In the genomic region with DNA sequence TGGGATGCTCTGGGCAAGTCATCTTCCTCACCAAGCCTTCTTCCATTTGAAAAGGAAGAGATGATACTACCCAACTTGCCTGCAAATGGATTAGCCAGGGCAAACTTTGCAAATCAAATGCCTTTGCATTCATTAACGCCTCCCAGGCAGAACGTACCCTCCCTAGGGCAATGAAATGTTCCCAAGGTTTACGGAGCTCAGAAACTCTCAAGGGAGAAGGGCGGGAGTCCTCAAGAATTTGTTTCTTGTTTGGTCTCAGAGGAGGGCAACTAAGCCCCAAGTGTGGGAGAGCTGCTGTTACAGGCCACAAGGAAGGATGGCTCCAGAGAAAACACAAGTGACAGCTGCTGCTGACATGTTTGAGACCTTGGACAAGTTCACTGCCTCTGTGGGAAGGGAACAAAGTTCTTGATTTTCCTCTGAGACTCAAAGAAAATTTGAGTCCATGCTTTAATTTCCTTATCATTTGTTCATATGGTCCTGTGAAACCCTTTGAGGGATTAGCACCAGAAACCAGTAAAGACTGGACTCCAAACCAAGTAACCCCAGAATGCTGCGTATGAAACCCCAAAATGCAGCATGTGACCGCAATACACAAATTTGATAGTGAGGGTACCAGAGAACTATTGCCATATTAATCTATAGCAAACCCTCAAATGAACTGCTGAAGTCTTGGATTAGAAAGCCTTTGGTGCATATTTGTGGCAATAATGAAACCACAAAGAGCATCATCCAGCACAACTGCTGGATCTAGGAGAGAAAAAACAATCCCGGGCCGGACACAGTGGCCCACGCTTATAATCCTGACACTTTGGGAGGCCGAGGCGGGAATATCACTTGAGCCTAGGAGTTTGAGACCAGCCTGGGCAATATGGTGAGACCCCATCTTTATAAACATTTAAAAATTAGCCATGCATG, we compare ENCODE assay signal across 17 cellular contexts. TPM values are rescaled to one million over a fixed set of nuclear protein-coding genes. Genes with fewer than 3 reads are reported as not detected.
DNase-seq lines count a peak whose midpoint lies in the region; ATAC-seq and TF ChIP-seq lines count a peak whose summit lies in the region.
"Had no signal": no experiment of that assay in that cellular context is flagged by ENCODE, and none has a peak within 500 bp of the region (broad histone marks: within the 10 kb centered on the region; RNA-seq: fewer than 3 reads in every experiment).

No MANE protein-coding gene starts in this region.

- H3K4me1 Mint-ChIP-seq in WTC11 (peaks cover 40% of the 10 kb centered on the region), mesothelial cell of epicardium (peaks cover 5% of the 10 kb centered on the region)

- H3K27me3 Mint-ChIP-seq in WTC11 (ENCODE audit: low read depth) = no peaks in the 10 kb centered on the region
- H3K27me3 Mint-ChIP-seq in mesothelial cell of epicardium (ENCODE audit: low read depth) = peaks cover 3% of the 10 kb centered on the region

- in situ Hi-C loops in HAP-1 (cut with MboI; ENCODE audit: low sequenced_read_pairs) = no loop called here

- no peaks in the 10 kb centered on the region; the same call in 1 of the 2 replicates for H3K27me3 ChIP-seq in HAP-1 (ENCODE audit: low read depth)

- H3K9me3 Mint-ChIP-seq in WTC11 (no peaks in the 10 kb centered on the region), mesothelial cell of epicardium (no peaks in the 10 kb centered on the region)

- CTCF ChIA-PET in WTC11 (lab: Charles Lee) = interaction anchor here (0.9 to 3.9 kb wide), 10 partner anchors 9 to 220 kb away, joined by 3 to 30 read pairs (median 6); a partner anchor contains a TSS

- H3K9me3 ChIP-seq in HAP-1 = no peaks in the 10 kb centered on the region

- H3K36me3 Mint-ChIP-seq in WTC11 (no peaks in the 10 kb centered on the region), mesothelial cell of epicardium (no peaks in the 10 kb centered on the region)

- H3K4me3 Mint-ChIP-seq in WTC11 (no peak overlapping the region), mesothelial cell of epicardium (no peak overlapping the region)

- H3K36me3 ChIP-seq in HAP-1 (replicated peaks) = no peaks in the 10 kb centered on the region

- TF ChIP-seq CTCF in WTC11 (IDR thresholded peaks at IDR 0.05) (no peak), mesothelial cell of epicardium (IDR thresholded peaks at IDR 0.05; ENCODE audit: unreplicated experiment) (no peak)

- ATAC-seq in WTC11 (peak; percentile 42), HG02623 (IDR thresholded peaks at IDR 0.05; ENCODE audit: unreplicated experiment) (no peak)

- H3K27ac Mint-ChIP-seq in WTC11 (peak overlapping the region; percentile 28; the same call in 1 of the 2 replicates), mesothelial cell of epicardium (no peak overlapping the region)

- H3K4me3 ChIP-seq in HAP-1 = no peak overlapping the region
- H3K4me3 ChIP-seq: K562 had no signal

- 0 out of 2 replicates have a peak, but pooled peaks cover 2% of the 10 kb centered on the region for H3K4me1 ChIP-seq in HAP-1

- DNase-seq in HAP-1 (ENCODE audit: low spot score in 2 of 2) (peak; percentile 26 to 31), WTC11 (ENCODE audit: low spot score) (no peak), left kidney (ENCODE audit: low read depth, low spot score) (peak; percentile 36), stromal cell of bone marrow (ENCODE audit: low read depth) (peak; percentile 3), GM19238 (ENCODE audit: insufficient read length, low spot score) (no peak), mesothelial cell of epicardium (ENCODE audit: low spot score in 2 of 2, unreplicated experiment in 2 of 2) (no peak)
- DNase-seq: ACHN, COR-L47, NCI-H1048, NCI-H1436 treated with DMSO at 0.1 percent for 48 hours, NCI-H2029 treated with DMSO at 0.1 percent for 48 hours, NCI-H2171 treated with DMSO at 0.1 percent for 48 hours, NCI-H446 treated with DMSO at 0.1 percent for 48 hours, NCI-H82 had no signal

- POLR2A ChIA-PET in WTC11 (lab: Charles Lee) = interaction anchor here (1.0 kb wide), 1 partner anchor 12 kb away, joined by 5 read pairs; no protein-coding TSS in a partner anchor

TF ChIP-seq in WTC11, 78 proteins besides CTCF, POLR2A, EP300 and RAD21:
- TF ChIP-seq ZNF423 (CRISPR knock-in tag; IDR thresholded peaks at IDR 0.05) = no peak
- TF ChIP-seq, protein P1, sequence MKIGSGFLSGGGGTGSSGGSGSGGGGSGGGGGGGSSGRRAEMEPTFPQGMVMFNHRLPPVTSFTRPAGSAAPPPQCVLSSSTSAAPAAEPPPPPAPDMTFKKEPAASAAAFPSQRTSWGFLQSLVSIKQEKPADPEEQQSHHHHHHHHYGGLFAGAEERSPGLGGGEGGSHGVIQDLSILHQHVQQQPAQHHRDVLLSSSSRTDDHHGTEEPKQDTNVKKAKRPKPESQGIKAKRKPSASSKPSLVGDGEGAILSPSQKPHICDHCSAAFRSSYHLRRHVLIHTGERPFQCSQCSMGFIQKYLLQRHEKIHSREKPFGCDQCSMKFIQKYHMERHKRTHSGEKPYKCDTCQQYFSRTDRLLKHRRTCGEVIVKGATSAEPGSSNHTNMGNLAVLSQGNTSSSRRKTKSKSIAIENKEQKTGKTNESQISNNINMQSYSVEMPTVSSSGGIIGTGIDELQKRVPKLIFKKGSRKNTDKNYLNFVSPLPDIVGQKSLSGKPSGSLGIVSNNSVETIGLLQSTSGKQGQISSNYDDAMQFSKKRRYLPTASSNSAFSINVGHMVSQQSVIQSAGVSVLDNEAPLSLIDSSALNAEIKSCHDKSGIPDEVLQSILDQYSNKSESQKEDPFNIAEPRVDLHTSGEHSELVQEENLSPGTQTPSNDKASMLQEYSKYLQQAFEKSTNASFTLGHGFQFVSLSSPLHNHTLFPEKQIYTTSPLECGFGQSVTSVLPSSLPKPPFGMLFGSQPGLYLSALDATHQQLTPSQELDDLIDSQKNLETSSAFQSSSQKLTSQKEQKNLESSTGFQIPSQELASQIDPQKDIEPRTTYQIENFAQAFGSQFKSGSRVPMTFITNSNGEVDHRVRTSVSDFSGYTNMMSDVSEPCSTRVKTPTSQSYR (CRISPR knock-in tag; IDR thresholded peaks at IDR 0.05) = no peak
- TF ChIP-seq, protein P2, sequence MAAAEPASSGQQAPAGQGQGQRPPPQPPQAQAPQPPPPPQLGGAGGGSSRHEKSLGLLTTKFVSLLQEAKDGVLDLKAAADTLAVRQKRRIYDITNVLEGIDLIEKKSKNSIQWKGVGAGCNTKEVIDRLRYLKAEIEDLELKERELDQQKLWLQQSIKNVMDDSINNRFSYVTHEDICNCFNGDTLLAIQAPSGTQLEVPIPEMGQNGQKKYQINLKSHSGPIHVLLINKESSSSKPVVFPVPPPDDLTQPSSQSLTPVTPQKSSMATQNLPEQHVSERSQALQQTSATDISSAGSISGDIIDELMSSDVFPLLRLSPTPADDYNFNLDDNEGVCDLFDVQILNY (CRISPR knock-in tag; IDR thresholded peaks at IDR 0.05) = no peak
- TF ChIP-seq, protein P3, sequence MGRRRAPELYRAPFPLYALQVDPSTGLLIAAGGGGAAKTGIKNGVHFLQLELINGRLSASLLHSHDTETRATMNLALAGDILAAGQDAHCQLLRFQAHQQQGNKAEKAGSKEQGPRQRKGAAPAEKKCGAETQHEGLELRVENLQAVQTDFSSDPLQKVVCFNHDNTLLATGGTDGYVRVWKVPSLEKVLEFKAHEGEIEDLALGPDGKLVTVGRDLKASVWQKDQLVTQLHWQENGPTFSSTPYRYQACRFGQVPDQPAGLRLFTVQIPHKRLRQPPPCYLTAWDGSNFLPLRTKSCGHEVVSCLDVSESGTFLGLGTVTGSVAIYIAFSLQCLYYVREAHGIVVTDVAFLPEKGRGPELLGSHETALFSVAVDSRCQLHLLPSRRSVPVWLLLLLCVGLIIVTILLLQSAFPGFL (CRISPR knock-in tag; IDR thresholded peaks at IDR 0.05; ENCODE audit: borderline replicate concordance) = no peak
- no peak for TF ChIP-seq EMX1 (CRISPR knock-in tag; IDR thresholded peaks at IDR 0.05)

RNA-seq across cellular contexts. Expression of a gene that starts 22.9 kb away (rescaled TPM):
- total RNA-seq in WTC11 (2021) (2.5 to 3.2 TPM (median 2.8 TPM) in 3 replicates), mesothelial cell of epicardium (8.1 to 9.0 TPM (median 8.9 TPM) in 3 replicates)
- total RNA-seq: SK-MEL-5 had no signal

RNA-seq across cellular contexts. Expression of a gene that starts 57.5 kb away (rescaled TPM):
- total RNA-seq in WTC11 (2021) = 47.3 to 52.4 TPM (median 49.1 TPM) in 3 replicates
- 43.5 to 45.8 TPM (median 45.1 TPM) in 3 replicates for total RNA-seq in mesothelial cell of epicardium

Comparison
In these comparisons a context has a peak if more than half of its experiments do, and no peak if none do; other contexts are left out.
1. DNase-seq: peak in HAP-1 (2 of 2), left kidney (single experiment) and stromal cell of bone marrow (single experiment); none in WTC11 (single experiment), GM19238 (single experiment) and mesothelial cell of epicardium (0 of 2).